In genomic region chr7:20588678-20589077, GRCh38 we compare ENCODE assay signal across 1 cellular context.
TF ChIP-seq lines count a peak whose summit lies in the region.

No MANE protein-coding gene starts in this region.

TF ChIP-seq in H1, 55 proteins besides CTCF, POLR2A, EP300 and RAD21 (continued from another document):
- TF ChIP-seq, protein P1, sequence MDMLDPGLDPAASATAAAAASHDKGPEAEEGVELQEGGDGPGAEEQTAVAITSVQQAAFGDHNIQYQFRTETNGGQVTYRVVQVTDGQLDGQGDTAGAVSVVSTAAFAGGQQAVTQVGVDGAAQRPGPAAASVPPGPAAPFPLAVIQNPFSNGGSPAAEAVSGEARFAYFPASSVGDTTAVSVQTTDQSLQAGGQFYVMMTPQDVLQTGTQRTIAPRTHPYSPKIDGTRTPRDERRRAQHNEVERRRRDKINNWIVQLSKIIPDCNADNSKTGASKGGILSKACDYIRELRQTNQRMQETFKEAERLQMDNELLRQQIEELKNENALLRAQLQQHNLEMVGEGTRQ (IDR thresholded peaks at IDR 0.05; ENCODE audit: low read length), result no peak
- no peak for TF ChIP-seq PHF8 (conservative IDR thresholded peaks at IDR 0.05; ENCODE audit: low read depth, low read length)
- no peak for TF ChIP-seq SUZ12 (IDR thresholded peaks at IDR 0.05; ENCODE audit: low read length)
- TF ChIP-seq, protein P2, sequence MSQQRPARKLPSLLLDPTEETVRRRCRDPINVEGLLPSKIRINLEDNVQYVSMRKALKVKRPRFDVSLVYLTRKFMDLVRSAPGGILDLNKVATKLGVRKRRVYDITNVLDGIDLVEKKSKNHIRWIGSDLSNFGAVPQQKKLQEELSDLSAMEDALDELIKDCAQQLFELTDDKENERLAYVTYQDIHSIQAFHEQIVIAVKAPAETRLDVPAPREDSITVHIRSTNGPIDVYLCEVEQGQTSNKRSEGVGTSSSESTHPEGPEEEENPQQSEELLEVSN (IDR thresholded peaks at IDR 0.05), result no peak
- no peak for TF ChIP-seq TBP (IDR thresholded peaks at IDR 0.05; ENCODE audit: low read depth, low read length)
- no peak for TF ChIP-seq RFX5 (IDR thresholded peaks at IDR 0.05; ENCODE audit: borderline replicate concordance, low read depth, low read length)
- TF ChIP-seq JUN (IDR thresholded peaks at IDR 0.05; ENCODE audit: low read depth, low read length), result no peak
- no peak for TF ChIP-seq BCL11A (IDR thresholded peaks at IDR 0.05; ENCODE audit: low read depth in 2 of 2, low read length in 2 of 2)
- TF ChIP-seq BRCA1 (IDR thresholded peaks at IDR 0.05; ENCODE audit: low read depth, low read length), result no peak
- TF ChIP-seq CBX5 (IDR thresholded peaks at IDR 0.05; ENCODE audit: low read depth, low read length), result no peak
- TF ChIP-seq, protein P3, sequence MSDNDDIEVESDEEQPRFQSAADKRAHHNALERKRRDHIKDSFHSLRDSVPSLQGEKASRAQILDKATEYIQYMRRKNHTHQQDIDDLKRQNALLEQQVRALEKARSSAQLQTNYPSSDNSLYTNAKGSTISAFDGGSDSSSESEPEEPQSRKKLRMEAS (IDR thresholded peaks at IDR 0.05), result no peak
